Comparison of ENCODE assay signal across 31 cellular contexts in the genomic region with DNA sequence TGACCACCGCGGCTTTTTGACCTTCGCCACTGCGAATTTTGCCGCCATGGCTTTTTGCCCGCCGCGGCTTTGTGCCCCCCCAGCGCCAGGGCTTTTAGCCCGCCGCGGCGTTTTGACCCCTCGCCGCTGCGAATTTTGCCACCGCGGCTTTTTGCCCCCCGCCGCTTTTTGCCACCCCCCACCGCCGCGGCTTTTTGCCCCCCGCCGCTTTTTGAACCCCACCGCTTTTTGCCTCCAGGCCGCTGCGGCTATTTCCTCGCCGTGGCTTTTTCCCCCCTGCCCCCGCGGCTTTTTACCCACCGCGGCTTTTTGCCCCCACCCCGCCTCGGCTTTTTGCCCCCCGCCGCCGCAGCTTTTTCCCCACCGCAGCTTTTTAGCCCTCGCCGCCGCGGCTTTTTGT.
"Had no signal": no experiment of that assay in that cellular context is flagged by ENCODE, and none has a peak within 500 bp of the region (broad histone marks: within the 10 kb centered on the region; RNA-seq: fewer than 3 reads in every experiment).

No MANE protein-coding gene starts in this region.

- H3K9me3 Mint-ChIP-seq: activated CD4-positive, alpha-beta T cell treated with anti-CD3 and anti-CD28 coated beads, Interleukin-2, amount 10 ng/mL, durations not matched to agents 24 days and 14 days; activated CD8-positive, alpha-beta T cell treated with anti-CD3 and anti-CD28 coated beads for 36 hours; activated naive CD4-positive, alpha-beta T cell treated with anti-CD3 and anti-CD28 coated beads for 36 hours; activated naive CD8-positive, alpha-beta T cell treated with anti-CD3 and anti-CD28 coated beads for 36 hours; activated T-cell treated with anti-CD3 and anti-CD28 coated beads, Interleukin-2, amount 50 U/mL, for 4 hours; activated T-helper 1 cell treated with anti-CD3 and anti-CD28 coated beads, Interleukin-12 subunit alpha, Interleukin-12 subunit beta, Interleukin-2, Interleukin-4 antibody, amounts not matched to agents 30 ng/mL and 10 ng/mL and 1 ng/mL, durations not matched to agents 14 hours and 24 hours and 36 hours had no signal

- DNase-seq: activated CD4-positive, alpha-beta T cell treated with anti-CD3 and anti-CD28 coated beads for 1 hour; activated CD4-positive, alpha-beta T cell treated with anti-CD3 and anti-CD28 coated beads, Interleukin-2, amount 10 ng/mL, durations not matched to agents 24 days and 14 days; activated CD4-positive, alpha-beta T cell treated with anti-CD3 and anti-CD28 coated beads, Interleukin-2, amount 50 U/mL, for 4 hours; activated CD4-positive, CD25-positive, alpha-beta regulatory T cell; activated CD8-positive, alpha-beta T cell treated with anti-CD3 and anti-CD28 coated beads for 36 hours; activated gamma-delta T cell treated with Interleukin-2 at 50 U/mL for 16 hours; activated naive CD4-positive, alpha-beta T cell treated with anti-CD3 and anti-CD28 coated beads for 36 hours; activated naive CD8-positive, alpha-beta T cell treated with anti-CD3 and anti-CD28 coated beads for 36 hours; activated T-cell treated with anti-CD3 and anti-CD28 coated beads, Interleukin-2, amount 50 U/mL, for 4 hours; amniotic stem cell; body of pancreas; Kasumi-1; KG1; MM.1S; MV-4-11; NCI-H1092; NCI-H1436 treated with DMSO at 0.1 percent for 48 hours; NCI-H1694 treated with DMSO at 0.1 percent for 48 hours; NCI-H2029; NCI-H345; NCI-H524 treated with DMSO at 0.1 percent for 48 hours; NCI-H748 treated with DMSO at 0.1 percent for 48 hours; NK-92 treated with Interleukin-12 subunit alpha and Interleukin-12 subunit beta, amount 100 ng/mL, for 24 hours; PC-3; RPMI8226; SIG-M5; T1000; WERI-Rb-1 had no signal

- ATAC-seq: activated CD8-positive, alpha-beta T cell treated with anti-CD3 and anti-CD28 coated beads for 36 hours; activated T-cell treated with anti-CD3 and anti-CD28 coated beads, Interleukin-2, amount 50 U/mL, for 4 hours; body of pancreas; PC-3 had no signal

- H3K4me3 ChIP-seq: body of pancreas, breast epithelium, Peyer's patch had no signal

- H3K27ac Mint-ChIP-seq: activated CD4-positive, alpha-beta T cell treated with anti-CD3 and anti-CD28 coated beads, Interleukin-2, amount 10 ng/mL, durations not matched to agents 24 days and 14 days; activated CD8-positive, alpha-beta T cell treated with anti-CD3 and anti-CD28 coated beads for 36 hours; activated naive CD4-positive, alpha-beta T cell treated with anti-CD3 and anti-CD28 coated beads for 36 hours; activated naive CD8-positive, alpha-beta T cell treated with anti-CD3 and anti-CD28 coated beads for 36 hours; activated T-helper 1 cell treated with anti-CD3 and anti-CD28 coated beads, Interleukin-12 subunit alpha, Interleukin-12 subunit beta, Interleukin-2, Interleukin-4 antibody, amounts not matched to agents 30 ng/mL and 10 ng/mL and 1 ng/mL, durations not matched to agents 14 hours and 24 hours and 36 hours had no signal

- H3K36me3 ChIP-seq: breast epithelium, Peyer's patch, WERI-Rb-1 had no signal

- H3K4me1 ChIP-seq: body of pancreas, breast epithelium, Peyer's patch had no signal

- H3K27me3 ChIP-seq: body of pancreas, breast epithelium, Peyer's patch had no signal

- H3K9me3 ChIP-seq: body of pancreas, breast epithelium, Peyer's patch had no signal

- H3K27ac ChIP-seq: body of pancreas, breast epithelium, Peyer's patch, WERI-Rb-1 had no signal

- H3K36me3 Mint-ChIP-seq: activated naive CD8-positive, alpha-beta T cell treated with anti-CD3 and anti-CD28 coated beads for 36 hours had no signal
